Comparison of ENCODE assay signal across 29 cellular contexts in the genomic region with DNA sequence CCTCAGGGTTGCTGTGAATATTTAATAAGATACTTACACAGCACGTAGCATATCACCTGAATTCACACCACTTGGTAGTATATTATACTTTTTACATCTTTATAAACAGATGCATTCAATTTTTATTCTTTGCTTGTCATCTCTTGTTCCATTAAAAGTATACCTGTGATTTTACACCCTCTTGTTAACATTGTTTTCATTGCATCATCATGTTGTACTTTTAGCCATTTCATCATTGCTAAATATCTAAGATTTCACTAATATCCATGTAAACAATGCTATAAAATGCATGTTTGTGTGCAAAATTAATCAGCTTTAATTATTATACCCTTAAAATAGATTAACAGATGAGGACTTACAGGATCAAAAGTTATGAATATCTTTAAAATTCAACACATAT.
"Had no signal": no experiment of that assay in that cellular context is flagged by ENCODE, and none has a peak within 500 bp of the region (broad histone marks: within the 10 kb centered on the region; RNA-seq: fewer than 3 reads in every experiment).

No MANE protein-coding gene starts in this region.

- H3K36me3 ChIP-seq: colonic mucosa, esophagus muscularis mucosa, esophagus squamous epithelium, gastrocnemius medialis, gastroesophageal sphincter, heart left ventricle, heart right ventricle had no signal

- H3K27ac Mint-ChIP-seq: dendritic cell treated with granulocyte-macrophage colony-stimulating factor and Interleukin-4, amounts not matched to agents 40 ng/mL and 50 ng/mL, for 4 days; effector memory CD8-positive, alpha-beta T cell; endodermal cell had no signal

- H3K9me3 ChIP-seq: colonic mucosa, esophagus muscularis mucosa, esophagus squamous epithelium, gastrocnemius medialis, gastroesophageal sphincter, heart left ventricle, heart right ventricle had no signal

- H3K79me2 ChIP-seq: hepatocyte had no signal

- ATAC-seq: effector memory CD8-positive, alpha-beta T cell; esophagus mucosa; foreskin keratinocyte; gastrocnemius medialis; gastroesophageal sphincter; heart left ventricle; heart right ventricle had no signal

- H3K4me2 ChIP-seq: hepatocyte had no signal

- H3K27ac ChIP-seq: colonic mucosa, coronary artery, dorsolateral prefrontal cortex, epithelial cell of prostate, esophagus muscularis mucosa, esophagus squamous epithelium, foreskin keratinocyte, gastrocnemius medialis, gastroesophageal sphincter, heart left ventricle, heart right ventricle, hepatocyte had no signal

- FAIRE-seq: colon, endometrium, endothelial cell of umbilical vein had no signal

- H2AFZ ChIP-seq: hepatocyte had no signal

- H3K27me3 ChIP-seq: colonic mucosa, esophagus muscularis mucosa, esophagus squamous epithelium, foreskin keratinocyte, gastrocnemius medialis, gastroesophageal sphincter, heart left ventricle, heart right ventricle, hepatocyte had no signal

- H3K27me3 Mint-ChIP-seq: dendritic cell treated with granulocyte-macrophage colony-stimulating factor and Interleukin-4, amounts not matched to agents 40 ng/mL and 50 ng/mL, for 4 days had no signal

- H3K4me3 ChIP-seq: colonic mucosa, coronary artery, dorsolateral prefrontal cortex, esophagus muscularis mucosa, esophagus squamous epithelium, gastrocnemius medialis, gastroesophageal sphincter, heart left ventricle, heart right ventricle, hepatocyte had no signal

- H3K9me3 Mint-ChIP-seq: effector memory CD8-positive, alpha-beta T cell had no signal

- DNase-seq: colonic mucosa; cortex of kidney; dermis blood vessel endothelial cell; dorsolateral prefrontal cortex; effector CD4-positive, alpha-beta T cell; effector CD8-positive, alpha-beta T cell; effector memory CD4-positive, alpha-beta T cell; effector memory CD8-positive, alpha-beta T cell; endodermal cell; erythroblast; esophagus squamous epithelium; foreskin fibroblast; foreskin keratinocyte; foreskin melanocyte; gastrocnemius medialis; glutamatergic neuron; head of caudate nucleus; heart left ventricle; heart right ventricle had no signal

- H3K4me1 ChIP-seq: colonic mucosa had no signal

- H3K4me3 Mint-ChIP-seq: dendritic cell treated with granulocyte-macrophage colony-stimulating factor and Interleukin-4, amounts not matched to agents 40 ng/mL and 50 ng/mL, for 4 days; effector memory CD8-positive, alpha-beta T cell; endodermal cell had no signal
